In genomic region chr2:17830053-17831034, GRCh38 we compare ENCODE assay signal across 1 cellular context.
A peak's percentile ranks its signal among the peaks of the same experiment; 100 is the strongest.
TF ChIP-seq lines count a peak whose summit lies in the region.

No MANE protein-coding gene starts in this region.

TF ChIP-seq in HepG2, 621 proteins besides CTCF, POLR2A, EP300 and RAD21 (continued from another document and continues in another):
- peak; percentile 60 for TF ChIP-seq ARID5B (CRISPR knock-in tag; IDR thresholded peaks at IDR 0.05)
- TF ChIP-seq ZNF235 (CRISPR knock-in tag; IDR thresholded peaks at IDR 0.05; ENCODE audit: borderline replicate concordance): 0 out of 2 replicates have a peak, but pooled peaks have one; percentile 77
- no peak for TF ChIP-seq ZFP41 (CRISPR knock-in tag; IDR thresholded peaks at IDR 0.05; ENCODE audit: borderline replicate concordance)
- TF ChIP-seq ZNF503 (CRISPR knock-in tag; IDR thresholded peaks at IDR 0.05): no peak
- no peak for TF ChIP-seq HMG20B (CRISPR knock-in tag; conservative IDR thresholded peaks at IDR 0.05)
- no peak for TF ChIP-seq SNRNP70 (IDR thresholded peaks at IDR 0.05; ENCODE audit: low read depth, low read length)
- no peak for TF ChIP-seq PPARG (CRISPR knock-in tag; conservative IDR thresholded peaks at IDR 0.05)
- TF ChIP-seq ZNF737 (CRISPR knock-in tag; IDR thresholded peaks at IDR 0.05; ENCODE audit: borderline replicate concordance): no peak
- TF ChIP-seq ZNF703 (CRISPR knock-in tag; IDR thresholded peaks at IDR 0.05; ENCODE audit: borderline replicate concordance): no peak
- TF ChIP-seq ZNF20 (CRISPR knock-in tag; IDR thresholded peaks at IDR 0.05): no peak
- no peak for TF ChIP-seq SRSF9 (IDR thresholded peaks at IDR 0.05; ENCODE audit: borderline replicate concordance, insufficient read depth, low read depth, low read length, poor library complexity, severe bottlenecking)
- TF ChIP-seq ZNF350 (CRISPR knock-in tag; IDR thresholded peaks at IDR 0.05; ENCODE audit: borderline replicate concordance, low read depth): peak; percentile 47; the same call in 1 of the 2 replicates
- TF ChIP-seq ZNF101 (CRISPR knock-in tag; IDR thresholded peaks at IDR 0.05; ENCODE audit: borderline replicate concordance, low read depth): no peak
- no peak for TF ChIP-seq ZNF704 (CRISPR knock-in tag; IDR thresholded peaks at IDR 0.05; ENCODE audit: borderline replicate concordance)
- TF ChIP-seq AHDC1 (CRISPR knock-in tag; IDR thresholded peaks at IDR 0.05; ENCODE audit: borderline replicate concordance): peak; percentile 64; the same call in 1 of the 2 replicates
- TF ChIP-seq ZC3H13 (CRISPR knock-in tag; IDR thresholded peaks at IDR 0.05): no peak
- TF ChIP-seq KLF16 (CRISPR knock-in tag; IDR thresholded peaks at IDR 0.05): no peak
- no peak for TF ChIP-seq GATA4 (IDR thresholded peaks at IDR 0.05; ENCODE audit: borderline replicate concordance, low read depth)
- no peak for TF ChIP-seq ZNF710 (CRISPR knock-in tag; IDR thresholded peaks at IDR 0.05; ENCODE audit: borderline replicate concordance)
- no peak for TF ChIP-seq MAFG (CRISPR knock-in tag; IDR thresholded peaks at IDR 0.05)
- no peak for TF ChIP-seq ZNF333 (CRISPR knock-in tag; IDR thresholded peaks at IDR 0.05; ENCODE audit: borderline replicate concordance)
- TF ChIP-seq ZFP82 (CRISPR knock-in tag; IDR thresholded peaks at IDR 0.05; ENCODE audit: borderline replicate concordance): no peak
- 0 out of 2 replicates have a peak, but pooled peaks have one; percentile 55 for TF ChIP-seq ZNF414 (CRISPR knock-in tag; IDR thresholded peaks at IDR 0.05)
- no peak for TF ChIP-seq ZNF558 (CRISPR knock-in tag; IDR thresholded peaks at IDR 0.05; ENCODE audit: borderline replicate concordance)
- TF ChIP-seq ZNF660 (CRISPR knock-in tag; IDR thresholded peaks at IDR 0.05; ENCODE audit: borderline replicate concordance, low read depth): no peak
- TF ChIP-seq MED13 (CRISPR knock-in tag; IDR thresholded peaks at IDR 0.05): no peak
- TF ChIP-seq AGO1 (IDR thresholded peaks at IDR 0.05; ENCODE audit: low read depth, low read length, poor library complexity, severe bottlenecking): no peak
- TF ChIP-seq TRIM24 (CRISPR knock-in tag; IDR thresholded peaks at IDR 0.05): no peak
- no peak for TF ChIP-seq ZNF691 (CRISPR knock-in tag; IDR thresholded peaks at IDR 0.05; ENCODE audit: borderline replicate concordance, low read depth)
- TF ChIP-seq ZFP36L2 (CRISPR knock-in tag; IDR thresholded peaks at IDR 0.05): no peak
- no peak for TF ChIP-seq DZIP1 (CRISPR knock-in tag; IDR thresholded peaks at IDR 0.05)
- TF ChIP-seq CCDC6 (CRISPR knock-in tag; IDR thresholded peaks at IDR 0.05): peak; percentile 40; the same call in 1 of the 2 replicates
- TF ChIP-seq POLR2AphosphoS2 (IDR thresholded peaks at IDR 0.05; ENCODE audit: low read depth, low read length): no peak
- no peak for TF ChIP-seq ZNF18 (CRISPR knock-in tag; IDR thresholded peaks at IDR 0.05; ENCODE audit: insufficient replicate concordance)
- TF ChIP-seq ZSCAN9 (CRISPR knock-in tag; IDR thresholded peaks at IDR 0.05; ENCODE audit: borderline replicate concordance): peak; percentile 53; the same call in 1 of the 2 replicates
